Comparison of ENCODE assay signal across 8 cellular contexts in the genomic region with DNA sequence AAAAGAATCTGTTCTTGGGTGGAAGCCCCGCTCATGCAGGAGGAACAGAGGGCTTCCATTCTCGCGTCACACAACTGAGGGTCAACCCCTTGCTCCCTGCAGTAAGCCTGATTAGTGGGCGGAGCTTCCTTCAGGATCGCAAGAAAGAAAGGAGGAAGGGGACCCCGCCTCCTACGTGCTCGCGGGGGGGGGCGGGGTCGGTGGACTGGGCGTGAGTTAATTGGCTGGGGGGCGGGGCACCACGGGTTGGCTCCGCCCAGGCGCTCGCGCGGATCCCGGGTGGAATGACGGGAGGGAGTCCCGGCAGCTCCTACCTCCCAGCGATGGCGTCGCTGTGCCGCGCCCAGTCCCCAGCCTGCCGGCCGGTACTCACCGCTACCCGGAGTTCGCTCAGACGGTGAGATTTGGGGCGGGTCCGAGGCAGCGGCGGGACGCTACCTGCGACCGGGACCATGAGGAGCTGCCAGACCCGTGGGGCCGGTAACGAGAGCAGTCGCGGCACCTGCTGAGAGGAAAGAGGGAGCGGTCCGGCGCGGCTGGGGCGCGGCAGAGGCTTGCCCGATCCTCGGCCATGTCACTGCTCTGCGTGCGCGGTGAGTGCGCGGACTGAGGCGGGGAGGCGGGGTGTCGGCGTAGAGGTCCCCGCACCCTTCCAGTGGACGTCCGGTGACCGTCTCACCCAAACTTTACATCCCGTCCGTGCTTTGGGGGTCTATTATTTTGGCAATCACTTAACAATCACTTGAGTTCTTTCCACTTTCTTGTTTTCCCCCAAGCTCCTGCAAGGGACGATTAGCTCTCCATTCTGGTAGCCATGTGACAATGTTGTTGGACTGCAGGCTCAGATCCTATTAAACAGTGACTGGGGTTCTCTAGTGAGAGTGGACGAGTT. TPM values are rescaled to one million over a fixed set of nuclear protein-coding genes. Genes with fewer than 3 reads are reported as not detected.
DNase-seq lines count a peak whose midpoint lies in the region; ATAC-seq and TF ChIP-seq lines count a peak whose summit lies in the region.

Gene UNC13B (plus strand): TSS at position 297 of the 892 bp plus-strand sequence. CDS start 275 bp downstream, at position 572.

- H3K9me3 ChIP-seq in OCI-LY3 (ENCODE audit: insufficient read depth, low read length): no peaks in the 10 kb centered on the region

- DNase-seq in Ammon's horn (ENCODE audit: low spot score) (peak; percentile 96), HT1080 (ENCODE audit: low read depth) (peak; percentile 85), epithelial cell of prostate (ENCODE audit: low read depth, low spot score) (peak; percentile 40), middle frontal gyrus (ENCODE audit: extremely low spot score, low spot score) (peak; percentile 85)
- DNase-seq in activated T-cell treated with anti-CD3 and anti-CD28 coated beads, Interleukin-2, amount 50 U/mL, for 1 hour: peak; percentile 78
- DNase-seq in stimulated activated CD8-positive, alpha-beta memory T cell treated with anti-CD3 and anti-CD28 coated beads, Interleukin-15, amount 100 ng/mL, for 48 hours (ENCODE audit: low read depth in 2 of 2): peak; percentile 47 to 60

- H3K36me3 ChIP-seq in OCI-LY3 (replicated peaks; ENCODE audit: low read depth, low read length): no peaks in the 10 kb centered on the region

- no peaks in the 10 kb centered on the region for H3K27me3 ChIP-seq in OCI-LY3 (ENCODE audit: low read depth, low read length)

- H2AFZ ChIP-seq in OCI-LY3 (ENCODE audit: low read depth, low read length): peak within 1 kb of the TSS; percentile 86

- H3K27ac ChIP-seq in OCI-LY3 (ENCODE audit: low read length): no peak within 1 kb of the TSS
- peak within 1 kb of the TSS; percentile 65 for H3K27ac ChIP-seq in epithelial cell of prostate

- H3K4me1 ChIP-seq in OCI-LY3 (ENCODE audit: low read length): no peaks in the 10 kb centered on the region

- peak within 1 kb of the TSS; percentile 76 for H3K4me3 ChIP-seq in OCI-LY3 (ENCODE audit: low read length)

- peak; percentile 88 for ATAC-seq in GM19395 (IDR thresholded peaks at IDR 0.05; ENCODE audit: unreplicated experiment)

- H3K79me2 ChIP-seq in OCI-LY3 (ENCODE audit: low read length): no peaks in the 10 kb centered on the region

- H3K4me2 ChIP-seq in OCI-LY3 (ENCODE audit: low read length): peak within 1 kb of the TSS; percentile 70

- peak within 1 kb of the TSS; percentile 29; the same call in 1 of the 2 replicates for H3K9ac ChIP-seq in OCI-LY3 (ENCODE audit: low read length)

- TF ChIP-seq CTCF in OCI-LY3 (IDR thresholded peaks at IDR 0.05; ENCODE audit: low read depth, low read length): no peak

- H4K20me1 ChIP-seq in OCI-LY3 (ENCODE audit: insufficient read depth, low read length): no peaks in the 10 kb centered on the region

RNA-seq across cellular contexts. Expression of gene UNC13B, which starts in this region (rescaled TPM):
- 9.5 and 10.7 TPM in 2 replicates for total RNA-seq in HT1080 (2014; rRNA removed; shearing (Covaris generic))
- 6.2 and 7.4 TPM in 2 replicates for polyA plus RNA-seq in HT1080 (2015; cell fraction: cytosol; rRNA removed)
- 16.0 and 17.0 TPM in 2 replicates for polyA plus RNA-seq in HT1080 (2015; cell fraction: nucleus; rRNA removed)

Comparison
In these comparisons a context has a peak if more than half of its experiments do, and no peak if none do; other contexts are left out.
1. DNase-seq: peak in every context shown above with its lines; median percentile 96 in Ammon's horn; 85 in HT1080; 85 in middle frontal gyrus; 78 in activated T-cell treated with anti-CD3 and anti-CD28 coated beads, Interleukin-2, amount 50 U/mL, for 1 hour; 54 in stimulated activated CD8-positive, alpha-beta memory T cell treated with anti-CD3 and anti-CD28 coated beads, Interleukin-15, amount 100 ng/mL, for 48 hours; 40 in epithelial cell of prostate.